ENCODE assay signal across 8 cellular contexts in the genomic region with DNA sequence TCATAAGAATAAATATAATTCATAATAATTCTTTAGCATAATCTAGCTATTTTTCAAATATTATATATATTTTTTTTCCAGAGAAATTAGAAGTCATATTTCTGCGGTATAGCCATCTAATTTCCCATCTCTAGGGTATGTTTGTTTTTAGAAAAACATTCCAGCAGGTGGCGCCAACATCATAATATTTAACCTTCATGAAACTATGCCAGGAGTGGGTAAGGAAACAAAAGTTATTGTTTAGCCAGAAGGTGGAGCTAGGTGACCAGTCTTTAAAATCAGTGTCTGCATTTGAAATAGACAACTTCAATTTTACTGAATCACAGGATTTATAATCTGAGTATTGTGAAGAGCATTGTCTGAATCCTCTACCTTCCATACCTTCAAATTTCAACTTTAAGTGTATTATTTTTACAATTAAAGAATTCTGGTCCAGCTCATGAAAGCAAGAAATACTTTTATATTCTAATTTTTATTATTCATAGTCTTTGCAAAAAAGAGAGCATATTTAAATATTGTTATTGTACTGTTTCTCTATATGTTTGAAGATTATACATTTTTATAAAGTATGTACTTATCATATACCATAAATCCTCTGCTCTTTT. TPM values are rescaled to one million over a fixed set of nuclear protein-coding genes. Genes with fewer than 3 reads are reported as not detected.
DNase-seq lines count a peak whose midpoint lies in the region; ATAC-seq and TF ChIP-seq lines count a peak whose summit lies in the region.

No MANE protein-coding gene starts in this region.

- H3K27ac ChIP-seq in endodermal cell (ENCODE audit: low read depth, low read length), result no peak overlapping the region

- no peaks in the 10 kb centered on the region for H3K36me3 Mint-ChIP-seq in activated CD4-positive, alpha-beta memory T cell treated with anti-CD3 and anti-CD28 coated beads for 36 hours
- H3K36me3 Mint-ChIP-seq in endodermal cell (ENCODE audit: low read depth), result no peaks in the 10 kb centered on the region

- intact Hi-C loops in activated CD4-positive, alpha-beta memory T cell treated with anti-CD3 and anti-CD28 coated beads for 36 hours (cut with micrococcal nuclease), result loop anchor here (10.0 kb wide), 2 partner anchors 239 to 669 kb away; no protein-coding TSS in a partner anchor

- peak; percentile 93 for TF ChIP-seq CTCF in endodermal cell (conservative IDR thresholded peaks at IDR 0.05)

- WGBS in endodermal cell (ENCODE audit: insufficient coverage in 1 of 2, insufficient read length in 1 of 2), 2 experiments, result 0% methylated on average over 1 of the region's 2 CpGs; no CpG with 5 or more reads in 1 of the 2 experiments

- no peak overlapping the region for H3K4me3 Mint-ChIP-seq in activated CD4-positive, alpha-beta memory T cell treated with anti-CD3 and anti-CD28 coated beads for 36 hours
- H3K4me3 Mint-ChIP-seq in endodermal cell, result no peak overlapping the region

- no peaks in the 10 kb centered on the region for H3K27me3 ChIP-seq in endodermal cell (ENCODE audit: control insufficient read depth, insufficient read depth, low read length, poor library complexity, severe bottlenecking)

- peak; percentile 99 for ATAC-seq in GM21515 (IDR thresholded peaks at IDR 0.05; ENCODE audit: unreplicated experiment)

- POLR2A ChIA-PET in activated CD4-positive, alpha-beta memory T cell treated with anti-CD3 and anti-CD28 coated beads for 36 hours (lab: Charles Lee), result no interaction called here

- H3K4me3 ChIP-seq in endodermal cell (ENCODE audit: low read length), result no peak overlapping the region

- H3K9ac ChIP-seq in endodermal cell (ENCODE audit: extremely low read depth, low read length, poor library complexity, severe bottlenecking), result no peak overlapping the region

- no peaks in the 10 kb centered on the region for H3K27me3 Mint-ChIP-seq in activated CD4-positive, alpha-beta memory T cell treated with anti-CD3 and anti-CD28 coated beads for 36 hours
- H3K27me3 Mint-ChIP-seq in endodermal cell (ENCODE audit: insufficient read depth), result no peaks in the 10 kb centered on the region

- H3K27ac Mint-ChIP-seq in activated CD4-positive, alpha-beta memory T cell treated with anti-CD3 and anti-CD28 coated beads for 36 hours, result no peak overlapping the region
- no peak overlapping the region for H3K27ac Mint-ChIP-seq in endodermal cell

- H3K9me3 Mint-ChIP-seq in activated CD4-positive, alpha-beta memory T cell treated with anti-CD3 and anti-CD28 coated beads for 36 hours, result no peaks in the 10 kb centered on the region
- H3K9me3 Mint-ChIP-seq in endodermal cell, result no peaks in the 10 kb centered on the region

- CTCF ChIA-PET in activated CD4-positive, alpha-beta memory T cell treated with anti-CD3 and anti-CD28 coated beads for 36 hours (lab: Charles Lee), result interaction anchor here (0.6 to 3.2 kb wide), 13 partner anchors 8 to 352 kb away, joined by 3 to 16 read pairs (median 5); partner anchors contain the start of gene SVIP

- no peaks in the 10 kb centered on the region for H3K9me3 ChIP-seq in endodermal cell (ENCODE audit: control insufficient read depth, low read length)

- no peaks in the 10 kb centered on the region for H3K36me3 ChIP-seq in endodermal cell (ENCODE audit: control insufficient read depth, insufficient read depth, low read length)

- DNase-seq in DMS79 (lab: John Stamatoyannopoulos, UW) (peak; percentile 76), HS-5 (ENCODE audit: low read depth) (peak; percentile 69), NCI-H82 treated with DMSO at 0.1 percent for 48 hours (lab: John Stamatoyannopoulos, UW; ENCODE audit: unreplicated experiment) (peak; percentile 59), endodermal cell (peak; percentile 85), mucosa of gallbladder (ENCODE audit: low spot score) (peak; percentile 82)
- DNase-seq in activated CD4-positive, alpha-beta memory T cell treated with anti-CD3 and anti-CD28 coated beads for 36 hours, result peak; percentile 58
- DNase-seq in stimulated activated naive CD4-positive, alpha-beta T cell treated with Interleukin-2 at 50 U/mL for 16 hours (lab: John Stamatoyannopoulos, UW), result peak; percentile 38

- H3K4me1 Mint-ChIP-seq in activated CD4-positive, alpha-beta memory T cell treated with anti-CD3 and anti-CD28 coated beads for 36 hours (ENCODE audit: low read depth), result no peaks in the 10 kb centered on the region
- peaks cover 10% of the 10 kb centered on the region for H3K4me1 Mint-ChIP-seq in endodermal cell

- no peaks in the 10 kb centered on the region for H3K4me1 ChIP-seq in endodermal cell (ENCODE audit: control insufficient read depth, insufficient read depth, low read length)

RNA-seq across cellular contexts. Expression of gene CCDC179, which starts 15.7 kb away (rescaled TPM):
- not detected for total RNA-seq in activated CD4-positive, alpha-beta memory T cell treated with anti-CD3 and anti-CD28 coated beads for 36 hours
- total RNA-seq in endodermal cell, result not detected
- not detected for polyA plus RNA-seq in endodermal cell (2013, experiment 1 of 2)
- not detected for polyA plus RNA-seq in endodermal cell (2013, experiment 2 of 2)
- total RNA-seq in mucosa of gallbladder, result not detected

RNA-seq across cellular contexts. Expression of gene SVIP, which starts 46.4 kb away (rescaled TPM):
- 10 to 100 TPM; 64.3 to 65.6 TPM for total RNA-seq in activated CD4-positive, alpha-beta memory T cell treated with anti-CD3 and anti-CD28 coated beads for 36 hours
- total RNA-seq in endodermal cell (10 to 100 TPM in 1 of 2 donors, 1 to 10 TPM in 1; 9.8 to 22.6 TPM), mucosa of gallbladder (34.8 TPM)
- polyA plus RNA-seq in endodermal cell (2013, experiment 1 of 2), result 22.6 TPM
- polyA plus RNA-seq in endodermal cell (2013, experiment 2 of 2), result 20.9 TPM
